Comparison of ENCODE assay signal across 17 cellular contexts in the genomic region with DNA sequence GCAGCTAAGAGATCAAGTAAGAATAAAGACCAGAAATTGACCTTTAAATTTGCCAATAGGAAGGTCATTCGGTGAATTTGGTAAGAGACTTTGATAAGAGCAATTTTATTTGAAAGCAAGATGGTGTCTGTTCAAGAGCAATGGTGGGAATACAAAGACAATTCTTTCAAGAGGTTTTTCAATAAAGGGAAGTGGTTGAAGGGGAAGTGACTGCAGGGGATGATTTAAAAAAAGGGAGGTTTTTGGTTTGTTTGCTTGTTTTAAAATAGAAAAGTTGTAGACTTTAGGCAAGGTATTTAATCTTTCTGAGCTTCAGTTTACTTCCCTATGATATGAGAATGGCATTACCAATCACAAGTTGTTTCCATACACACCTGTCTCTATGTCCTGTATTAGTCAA.
"Had no signal": no experiment of that assay in that cellular context is flagged by ENCODE, and none has a peak within 500 bp of the region (broad histone marks: within the 10 kb centered on the region; RNA-seq: fewer than 3 reads in every experiment).

No MANE protein-coding gene starts in this region.

- H3K4me3 ChIP-seq: gastrocnemius medialis, left lung, psoas muscle, right lobe of liver, upper lobe of right lung had no signal

- DNase-seq: activated CD4-positive, alpha-beta T cell treated with anti-CD3 and anti-CD28 coated beads for 1 hour; activated CD4-positive, alpha-beta T cell treated with anti-CD3 and anti-CD28 coated beads, Interleukin-2, amount 50 U/mL, for 48 hours; activated CD8-positive, alpha-beta memory T cell treated with anti-CD3 and anti-CD28 coated beads, Interleukin-2, amount 10 ng/mL, durations not matched to agents 7 days and 5 days; activated effector memory CD4-positive, alpha-beta T cell treated with Interleukin-2 at 50 U/mL for 16 hours; activated T-cell treated with anti-CD3 and anti-CD28 coated beads, Interleukin-2, amount 50 U/mL, for 24 hours; amniotic stem cell; effector memory CD4-positive, alpha-beta T cell; gastrocnemius medialis; left lung; mesenchymal stem cell; psoas muscle; right lobe of liver; stimulated activated CD4-positive, alpha-beta T cell treated with anti-CD3 and anti-CD28 coated beads, Interleukin-1b, Interleukin-23, amount 100 ng/mL, for 48 hours; stimulated activated naive CD4-positive, alpha-beta T cell; substantia nigra; upper lobe of right lung had no signal

- ATAC-seq: activated CD8-positive, alpha-beta memory T cell treated with anti-CD3 and anti-CD28 coated beads, Interleukin-2, amount 10 ng/mL, durations not matched to agents 7 days and 5 days; activated naive CD4-positive, alpha-beta T cell treated with anti-CD3 and anti-CD28 coated beads, Interleukin-2, amount 50 U/mL, for 72 hours; gastrocnemius medialis; left lung; psoas muscle; right lobe of liver; upper lobe of right lung had no signal

- H3K27ac ChIP-seq: gastrocnemius medialis, left lung, psoas muscle, right lobe of liver, upper lobe of right lung had no signal

- H3K36me3 ChIP-seq: gastrocnemius medialis, left lung, right lobe of liver, upper lobe of right lung had no signal

- H3K27me3 ChIP-seq: gastrocnemius medialis, left lung, right lobe of liver, upper lobe of right lung had no signal

- H3K9me3 ChIP-seq: gastrocnemius medialis, left lung, psoas muscle, right lobe of liver, upper lobe of right lung had no signal
